8 cellular contexts compared by ENCODE assay signal in the genomic region with DNA sequence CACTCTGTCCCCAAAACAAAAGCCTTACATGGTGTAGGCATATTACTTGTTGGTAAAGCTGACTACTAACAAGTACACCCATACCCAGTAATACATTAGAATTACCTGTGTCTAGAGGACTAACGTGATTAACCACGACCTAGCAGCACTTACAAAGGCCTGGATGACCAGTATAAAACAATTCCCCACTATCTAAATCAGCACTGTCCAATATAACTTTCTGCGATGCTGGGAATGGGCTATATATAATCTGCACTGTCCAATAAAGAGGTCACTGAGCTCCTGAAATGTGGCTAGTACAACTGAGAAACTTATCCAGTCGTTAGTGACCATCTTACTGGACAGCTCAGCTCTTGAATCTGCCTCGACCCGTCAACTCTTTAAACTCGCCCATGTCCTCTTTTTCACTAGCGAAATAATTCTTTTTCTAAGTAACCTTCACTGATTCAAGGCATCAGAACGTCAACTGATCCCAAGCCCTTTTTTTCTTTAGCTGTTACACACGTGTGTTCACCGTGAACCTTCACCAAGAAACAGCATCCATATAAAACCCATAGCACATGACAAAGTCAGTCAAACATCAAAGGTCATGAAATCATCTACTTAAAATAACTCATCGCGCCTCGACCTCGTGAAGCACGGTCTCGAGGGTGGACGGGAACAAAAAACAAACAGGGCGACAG. TPM values are rescaled to one million over a fixed set of nuclear protein-coding genes. Genes with fewer than 3 reads are reported as not detected.
A peak's percentile ranks its signal among the peaks of the same experiment; 100 is the strongest.
DNase-seq lines count a peak whose midpoint lies in the region; ATAC-seq and TF ChIP-seq lines count a peak whose summit lies in the region.

No MANE protein-coding gene starts in this region.

- peaks cover 40% of the 10 kb centered on the region for H3K4me1 Mint-ChIP-seq in activated CD4-positive, alpha-beta T cell treated with anti-CD3 and anti-CD28 coated beads for 36 hours
- H3K4me1 Mint-ChIP-seq in central memory CD8-positive, alpha-beta T cell: peaks cover 39% of the 10 kb centered on the region

- CTCF ChIA-PET in activated CD4-positive, alpha-beta T cell treated with anti-CD3 and anti-CD28 coated beads for 36 hours (lab: Charles Lee): interaction anchor here (0.8 to 5.5 kb wide), 13 partner anchors 11 to 222 kb away, joined by 3 to 97 read pairs (median 3); no protein-coding TSS in a partner anchor

- POLR2A ChIA-PET in activated CD4-positive, alpha-beta T cell treated with anti-CD3 and anti-CD28 coated beads for 36 hours (lab: Charles Lee): no interaction called here

- intact Hi-C loops in activated CD4-positive, alpha-beta T cell treated with anti-CD3 and anti-CD28 coated beads for 36 hours (cut with DNase I, micrococcal nuclease): loop anchor here (1.0 to 10.0 kb wide), 8 partner anchors 26 to 1112 kb away; partner anchors contain the start of genes AHSA1 (in 1 of the 2), ALKBH1 (in 1 of the 2), ANGEL1 (in 1 of the 2) and GPATCH2L (in 1 of the 2)

- H3K27me3 ChIP-seq in mononuclear cell (ENCODE audit: insufficient read depth, low read length): no peaks in the 10 kb centered on the region

- peaks cover 5% of the 10 kb centered on the region for H3K36me3 Mint-ChIP-seq in activated CD4-positive, alpha-beta T cell treated with anti-CD3 and anti-CD28 coated beads for 36 hours (ENCODE audit: low read depth)
- peaks cover 14% of the 10 kb centered on the region for H3K36me3 Mint-ChIP-seq in central memory CD8-positive, alpha-beta T cell (ENCODE audit: insufficient read depth)

- H3K9me3 Mint-ChIP-seq in activated CD4-positive, alpha-beta T cell treated with anti-CD3 and anti-CD28 coated beads for 36 hours (ENCODE audit: low read depth): no peaks in the 10 kb centered on the region
- H3K9me3 Mint-ChIP-seq in central memory CD8-positive, alpha-beta T cell: no peaks in the 10 kb centered on the region

- peak overlapping the region; percentile 99 for H3K27ac Mint-ChIP-seq in activated CD4-positive, alpha-beta T cell treated with anti-CD3 and anti-CD28 coated beads for 36 hours
- peak overlapping the region; percentile 97 for H3K27ac Mint-ChIP-seq in central memory CD8-positive, alpha-beta T cell (ENCODE audit: low read depth)

- H3K4me3 ChIP-seq in NB4 (ENCODE audit: low read depth, low read length) (peak overlapping the region; percentile 86), mononuclear cell (ENCODE audit: low read length) (peak overlapping the region; percentile 92)

- no peaks in the 10 kb centered on the region for H3K27me3 Mint-ChIP-seq in activated CD4-positive, alpha-beta T cell treated with anti-CD3 and anti-CD28 coated beads for 36 hours
- no peaks in the 10 kb centered on the region for H3K27me3 Mint-ChIP-seq in central memory CD8-positive, alpha-beta T cell

- TF ChIP-seq CTCF in NB4 (IDR thresholded peaks at IDR 0.05; ENCODE audit: low read depth, low read length): no peak

- peaks cover 25% of the 10 kb centered on the region for H3K4me1 ChIP-seq in mononuclear cell (ENCODE audit: insufficient read depth, low read length)

- no peak for DNase-seq in activated CD4-positive, alpha-beta T cell treated with anti-CD3 and anti-CD28 coated beads for 36 hours
- no peak for DNase-seq in activated CD4-positive, alpha-beta T cell treated with anti-CD3 and anti-CD28 coated beads for 1 hour
- no peak for DNase-seq in NB4 (ENCODE audit: low read depth)
- no peak for DNase-seq in central memory CD8-positive, alpha-beta T cell (ENCODE audit: low spot score in 2 of 2)
- DNase-seq in stimulated activated CD4-positive, alpha-beta T cell treated with anti-CD3 and anti-CD28 coated beads, Interleukin-1b, Interleukin-23, amount 100 ng/mL, for 48 hours: no peak
- no peak for DNase-seq in GM19238 (ENCODE audit: insufficient read length, low spot score)
- DNase-seq in central memory CD4-positive, alpha-beta T cell: no peak

- peak overlapping the region; percentile 87 for H3K4me3 Mint-ChIP-seq in activated CD4-positive, alpha-beta T cell treated with anti-CD3 and anti-CD28 coated beads for 36 hours
- peak overlapping the region; percentile 95 for H3K4me3 Mint-ChIP-seq in central memory CD8-positive, alpha-beta T cell

- no peak for TF ChIP-seq POLR2A in NB4 (IDR thresholded peaks at IDR 0.05; ENCODE audit: extremely low read depth, insufficient read length)

- peak; percentile 5 for ATAC-seq in activated CD4-positive, alpha-beta T cell treated with anti-CD3 and anti-CD28 coated beads for 36 hours
- ATAC-seq in central memory CD8-positive, alpha-beta T cell (replicated peaks; ENCODE audit: extremely low read depth, poor library complexity, severe bottlenecking): peak; percentile 7

- H3K9me3 ChIP-seq in mononuclear cell (ENCODE audit: low read depth, low read length): no peaks in the 10 kb centered on the region

RNA-seq across cellular contexts. Expression of gene CIPC, which starts 0.9 kb away (rescaled TPM):
- total RNA-seq in activated CD4-positive, alpha-beta T cell treated with anti-CD3 and anti-CD28 coated beads for 36 hours: 1 to 10 TPM; 8.6 to 10.0 TPM
- total RNA-seq in mononuclear cell: 10.9 TPM

RNA-seq across cellular contexts. Expression of gene ZDHHC22, which starts 44.4 kb away (rescaled TPM):
- not detected for total RNA-seq in activated CD4-positive, alpha-beta T cell treated with anti-CD3 and anti-CD28 coated beads for 36 hours
- total RNA-seq in mononuclear cell: not detected
